ENCODE assay signal across 2 cellular contexts in the genomic region with DNA sequence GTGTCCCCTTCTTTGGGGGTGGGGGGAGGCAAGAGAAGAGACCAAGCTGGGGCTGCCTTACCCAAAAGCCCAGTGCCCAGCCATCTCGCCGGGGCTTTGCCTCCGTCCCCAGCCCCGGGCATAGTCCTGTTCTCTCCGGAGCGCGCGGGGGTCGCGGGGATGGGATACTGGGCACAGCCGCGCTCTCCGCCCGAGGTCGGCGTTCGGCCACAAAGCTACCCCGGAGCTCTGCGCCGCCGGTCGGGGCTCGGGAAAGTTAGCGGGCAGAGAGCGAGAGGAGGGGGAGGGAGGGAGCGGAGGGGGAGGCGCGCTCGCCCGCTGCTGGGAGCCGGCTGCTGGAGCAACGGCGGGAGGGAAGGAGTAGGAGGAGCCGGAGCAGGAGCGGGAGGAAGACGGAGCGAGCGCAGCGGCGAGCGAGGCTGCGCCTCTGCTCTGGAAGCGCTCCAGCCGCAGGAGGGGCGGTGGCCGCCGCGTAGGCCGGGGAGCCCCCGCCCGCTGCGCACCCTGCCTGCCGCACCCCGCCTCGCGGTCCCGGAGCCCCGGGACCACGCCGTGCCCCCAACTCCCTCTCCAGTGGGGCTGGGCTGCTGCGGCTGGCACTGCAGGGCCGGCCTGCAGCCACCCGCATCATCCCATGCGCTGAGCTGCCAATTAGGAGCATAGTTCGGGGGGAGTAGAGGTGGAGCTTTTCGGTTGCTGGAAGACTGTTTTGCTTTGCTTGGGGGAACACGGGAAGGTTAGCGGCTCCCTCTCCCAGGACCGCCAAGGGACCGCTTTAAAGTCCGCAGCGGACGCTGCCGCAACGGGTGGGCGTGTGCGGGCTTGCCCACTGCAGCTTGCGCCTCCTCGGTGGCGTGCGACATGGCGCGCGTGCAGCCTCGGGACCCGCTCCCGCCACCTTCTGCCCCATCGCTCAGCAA.
TF ChIP-seq lines count a peak whose summit lies in the region.

A gene with protein sequence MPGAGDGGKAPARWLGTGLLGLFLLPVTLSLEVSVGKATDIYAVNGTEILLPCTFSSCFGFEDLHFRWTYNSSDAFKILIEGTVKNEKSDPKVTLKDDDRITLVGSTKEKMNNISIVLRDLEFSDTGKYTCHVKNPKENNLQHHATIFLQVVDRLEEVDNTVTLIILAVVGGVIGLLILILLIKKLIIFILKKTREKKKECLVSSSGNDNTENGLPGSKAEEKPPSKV (minus strand): TSS at position 272 of the 920 bp plus-strand sequence. CDS start 150 bp downstream, at position 122.

TF ChIP-seq in SK-N-SH treated with all-trans-retinoic acid at 6 μM for 48 hours, 23 proteins besides CTCF, POLR2A, EP300 and RAD21 (continued from another document):
- no peak for TF ChIP-seq PPARA (CRISPR knock-in tag; IDR thresholded peaks at IDR 0.05; ENCODE audit: borderline replicate concordance)
- TF ChIP-seq, protein P1, sequence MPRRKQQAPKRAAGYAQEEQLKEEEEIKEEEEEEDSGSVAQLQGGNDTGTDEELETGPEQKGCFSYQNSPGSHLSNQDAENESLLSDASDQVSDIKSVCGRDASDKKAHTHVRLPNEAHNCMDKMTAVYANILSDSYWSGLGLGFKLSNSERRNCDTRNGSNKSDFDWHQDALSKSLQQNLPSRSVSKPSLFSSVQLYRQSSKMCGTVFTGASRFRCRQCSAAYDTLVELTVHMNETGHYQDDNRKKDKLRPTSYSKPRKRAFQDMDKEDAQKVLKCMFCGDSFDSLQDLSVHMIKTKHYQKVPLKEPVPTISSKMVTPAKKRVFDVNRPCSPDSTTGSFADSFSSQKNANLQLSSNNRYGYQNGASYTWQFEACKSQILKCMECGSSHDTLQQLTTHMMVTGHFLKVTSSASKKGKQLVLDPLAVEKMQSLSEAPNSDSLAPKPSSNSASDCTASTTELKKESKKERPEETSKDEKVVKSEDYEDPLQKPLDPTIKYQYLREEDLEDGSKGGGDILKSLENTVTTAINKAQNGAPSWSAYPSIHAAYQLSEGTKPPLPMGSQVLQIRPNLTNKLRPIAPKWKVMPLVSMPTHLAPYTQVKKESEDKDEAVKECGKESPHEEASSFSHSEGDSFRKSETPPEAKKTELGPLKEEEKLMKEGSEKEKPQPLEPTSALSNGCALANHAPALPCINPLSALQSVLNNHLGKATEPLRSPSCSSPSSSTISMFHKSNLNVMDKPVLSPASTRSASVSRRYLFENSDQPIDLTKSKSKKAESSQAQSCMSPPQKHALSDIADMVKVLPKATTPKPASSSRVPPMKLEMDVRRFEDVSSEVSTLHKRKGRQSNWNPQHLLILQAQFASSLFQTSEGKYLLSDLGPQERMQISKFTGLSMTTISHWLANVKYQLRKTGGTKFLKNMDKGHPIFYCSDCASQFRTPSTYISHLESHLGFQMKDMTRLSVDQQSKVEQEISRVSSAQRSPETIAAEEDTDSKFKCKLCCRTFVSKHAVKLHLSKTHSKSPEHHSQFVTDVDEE (CRISPR knock-in tag; IDR thresholded peaks at IDR 0.05): no peak
- no peak for TF ChIP-seq RARB (CRISPR knock-in tag; IDR thresholded peaks at IDR 0.05)
- no peak for TF ChIP-seq ZFP3 (CRISPR knock-in tag; IDR thresholded peaks at IDR 0.05)
- TF ChIP-seq ZNF70 (CRISPR knock-in tag; IDR thresholded peaks at IDR 0.05): no peak
- no peak for TF ChIP-seq SNAI2 (CRISPR knock-in tag; IDR thresholded peaks at IDR 0.05)
- TF ChIP-seq, protein P2, sequence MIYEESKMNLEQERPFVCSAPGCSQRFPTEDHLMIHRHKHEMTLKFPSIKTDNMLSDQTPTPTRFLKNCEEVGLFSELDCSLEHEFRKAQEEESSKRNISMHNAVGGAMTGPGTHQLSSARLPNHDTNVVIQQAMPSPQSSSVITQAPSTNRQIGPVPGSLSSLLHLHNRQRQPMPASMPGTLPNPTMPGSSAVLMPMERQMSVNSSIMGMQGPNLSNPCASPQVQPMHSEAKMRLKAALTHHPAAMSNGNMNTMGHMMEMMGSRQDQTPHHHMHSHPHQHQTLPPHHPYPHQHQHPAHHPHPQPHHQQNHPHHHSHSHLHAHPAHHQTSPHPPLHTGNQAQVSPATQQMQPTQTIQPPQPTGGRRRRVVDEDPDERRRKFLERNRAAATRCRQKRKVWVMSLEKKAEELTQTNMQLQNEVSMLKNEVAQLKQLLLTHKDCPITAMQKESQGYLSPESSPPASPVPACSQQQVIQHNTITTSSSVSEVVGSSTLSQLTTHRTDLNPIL (CRISPR knock-in tag; IDR thresholded peaks at IDR 0.05; ENCODE audit: low read depth): no peak
- TF ChIP-seq ZFP30 (CRISPR knock-in tag; IDR thresholded peaks at IDR 0.05): no peak
- TF ChIP-seq, protein P3, sequence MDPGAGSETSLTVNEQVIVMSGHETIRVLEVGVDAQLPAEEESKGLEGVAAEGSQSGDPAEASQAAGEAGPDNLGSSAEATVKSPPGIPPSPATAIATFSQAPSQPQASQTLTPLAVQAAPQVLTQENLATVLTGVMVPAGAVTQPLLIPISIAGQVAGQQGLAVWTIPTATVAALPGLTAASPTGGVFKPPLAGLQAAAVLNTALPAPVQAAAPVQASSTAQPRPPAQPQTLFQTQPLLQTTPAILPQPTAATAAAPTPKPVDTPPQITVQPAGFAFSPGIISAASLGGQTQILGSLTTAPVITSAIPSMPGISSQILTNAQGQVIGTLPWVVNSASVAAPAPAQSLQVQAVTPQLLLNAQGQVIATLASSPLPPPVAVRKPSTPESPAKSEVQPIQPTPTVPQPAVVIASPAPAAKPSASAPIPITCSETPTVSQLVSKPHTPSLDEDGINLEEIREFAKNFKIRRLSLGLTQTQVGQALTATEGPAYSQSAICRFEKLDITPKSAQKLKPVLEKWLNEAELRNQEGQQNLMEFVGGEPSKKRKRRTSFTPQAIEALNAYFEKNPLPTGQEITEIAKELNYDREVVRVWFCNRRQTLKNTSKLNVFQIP (CRISPR knock-in tag; IDR thresholded peaks at IDR 0.05; ENCODE audit: borderline replicate concordance, low read depth): no peak
- TF ChIP-seq ISL1 (CRISPR knock-in tag; IDR thresholded peaks at IDR 0.05): no peak
- no peak for TF ChIP-seq ESRRG (CRISPR knock-in tag; IDR thresholded peaks at IDR 0.05)

TF ChIP-seq in liver, 16 proteins besides CTCF, POLR2A, EP300 and RAD21 (continued from another document):
- TF ChIP-seq, protein P4, sequence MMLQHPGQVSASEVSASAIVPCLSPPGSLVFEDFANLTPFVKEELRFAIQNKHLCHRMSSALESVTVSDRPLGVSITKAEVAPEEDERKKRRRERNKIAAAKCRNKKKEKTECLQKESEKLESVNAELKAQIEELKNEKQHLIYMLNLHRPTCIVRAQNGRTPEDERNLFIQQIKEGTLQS (IDR thresholded peaks at IDR 0.05): no peak
- TF ChIP-seq SP1 (IDR thresholded peaks at IDR 0.05): no peak
- no peak for TF ChIP-seq FOXA2 (IDR thresholded peaks at IDR 0.05)
- TF ChIP-seq RXRA (IDR thresholded peaks at IDR 0.05): no peak
- TF ChIP-seq EGR1 (IDR thresholded peaks at IDR 0.05; ENCODE audit: low read depth in 2 of 2): no peak
- TF ChIP-seq NR2F2 (IDR thresholded peaks at IDR 0.05): no peak
- TF ChIP-seq, protein P5, sequence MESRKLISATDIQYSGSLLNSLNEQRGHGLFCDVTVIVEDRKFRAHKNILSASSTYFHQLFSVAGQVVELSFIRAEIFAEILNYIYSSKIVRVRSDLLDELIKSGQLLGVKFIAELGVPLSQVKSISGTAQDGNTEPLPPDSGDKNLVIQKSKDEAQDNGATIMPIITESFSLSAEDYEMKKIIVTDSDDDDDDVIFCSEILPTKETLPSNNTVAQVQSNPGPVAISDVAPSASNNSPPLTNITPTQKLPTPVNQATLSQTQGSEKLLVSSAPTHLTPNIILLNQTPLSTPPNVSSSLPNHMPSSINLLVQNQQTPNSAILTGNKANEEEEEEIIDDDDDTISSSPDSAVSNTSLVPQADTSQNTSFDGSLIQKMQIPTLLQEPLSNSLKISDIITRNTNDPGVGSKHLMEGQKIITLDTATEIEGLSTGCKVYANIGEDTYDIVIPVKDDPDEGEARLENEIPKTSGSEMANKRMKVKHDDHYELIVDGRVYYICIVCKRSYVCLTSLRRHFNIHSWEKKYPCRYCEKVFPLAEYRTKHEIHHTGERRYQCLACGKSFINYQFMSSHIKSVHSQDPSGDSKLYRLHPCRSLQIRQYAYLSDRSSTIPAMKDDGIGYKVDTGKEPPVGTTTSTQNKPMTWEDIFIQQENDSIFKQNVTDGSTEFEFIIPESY (IDR thresholded peaks at IDR 0.05): no peak
- TF ChIP-seq YY1 (IDR thresholded peaks at IDR 0.05): no peak
- no peak for TF ChIP-seq GABPA (IDR thresholded peaks at IDR 0.05 in 1 of 2, conservative IDR thresholded peaks at IDR 0.05 in 1 of 2)
